ENCODE assay signal across 18 cellular contexts in genomic region chr6:44333942-44334341, GRCh38. TPM values are rescaled to one million over a fixed set of nuclear protein-coding genes. Genes with fewer than 3 reads are reported as not detected.
A peak's percentile ranks its signal among the peaks of the same experiment; 100 is the strongest.
DNase-seq lines count a peak whose midpoint lies in the region; ATAC-seq, FAIRE-seq and TF ChIP-seq lines count a peak whose summit lies in the region.
"Had no signal": no experiment of that assay in that cellular context is flagged by ENCODE, and none has a peak within 500 bp of the region (broad histone marks: within the 10 kb centered on the region; RNA-seq: fewer than 3 reads in every experiment).

No MANE protein-coding gene starts in this region.

- intact Hi-C loops in K562 (cut with micrococcal nuclease): loop anchor here (10.0 kb wide), 1 partner anchor 239 kb away; no protein-coding TSS in a partner anchor

- no peak overlapping the region for H3K27ac ChIP-seq in HEK293 (ENCODE audit: extremely low read depth, low read depth, low read length)
- no peak overlapping the region for H3K27ac ChIP-seq in K562 (ENCODE audit: extremely low read depth, low read depth, low read length)
- no peak overlapping the region for H3K27ac ChIP-seq in Peyer's patch

- no peak for TF ChIP-seq POLR2A in NB4 (IDR thresholded peaks at IDR 0.05; ENCODE audit: extremely low read depth, insufficient read length)
- TF ChIP-seq POLR2A in K562 (conservative IDR thresholded peaks at IDR 0.05): no peak
- no peak for TF ChIP-seq POLR2A in Peyer's patch (IDR thresholded peaks at IDR 0.05)

- peaks cover 8% of the 10 kb centered on the region for H3K4me1 Mint-ChIP-seq in neural crest cell

- H3K79me2 ChIP-seq in K562 (ENCODE audit: control insufficient read depth, insufficient read depth, low read length): no peaks in the 10 kb centered on the region

- H3K4me3 Mint-ChIP-seq in neural crest cell: no peak overlapping the region
- H3K4me3 Mint-ChIP-seq: CD8-positive, alpha-beta T cell had no signal

- no peaks in the 10 kb centered on the region for H4K20me1 ChIP-seq in K562 (replicated peaks; ENCODE audit: control insufficient read depth, insufficient read depth, low read length)

- peaks cover 41 to 44% of the 10 kb centered on the region in 2 experiments for H3K27me3 ChIP-seq in K562 (ENCODE audit: control insufficient read depth in 2 of 2, insufficient read depth in 2 of 2, low read length in 2 of 2)
- no peaks in the 10 kb centered on the region for H3K27me3 ChIP-seq in Peyer's patch

- no peaks in the 10 kb centered on the region for H3K36me3 Mint-ChIP-seq in neural crest cell (ENCODE audit: low read depth)
- H3K36me3 Mint-ChIP-seq: CD8-positive, alpha-beta T cell had no signal

- TF ChIP-seq EP300 in K562 (IDR thresholded peaks at IDR 0.05; ENCODE audit: low read length): no peak

- no peak for TF ChIP-seq CTCF in HEK293 (tag by site-specific recombination; IDR thresholded peaks at IDR 0.05)
- TF ChIP-seq CTCF in NB4 (IDR thresholded peaks at IDR 0.05; ENCODE audit: low read depth, low read length): no peak
- no peak for TF ChIP-seq CTCF in K562 (IDR thresholded peaks at IDR 0.05 in 2 of 3, conservative IDR thresholded peaks at IDR 0.05 in 1 of 3; ENCODE audit: insufficient read depth in 2 of 3, low read depth in 1 of 3, low read length in 3 of 3)
- TF ChIP-seq CTCF in neural crest cell (conservative IDR thresholded peaks at IDR 0.05): no peak
- TF ChIP-seq CTCF in Peyer's patch (IDR thresholded peaks at IDR 0.05): no peak

- FAIRE-seq in K562 (lab: Jason Lieb, UNC): no peak

- CTCF ChIA-PET in HEK293 (lab: Yijun Ruan, JAX): interaction anchor here (0.6 to 10.4 kb wide), 5 partner anchors 12 to 141 kb away, joined by 3 to 208 read pairs (median 9); partner anchors contain the start of genes AARS2, NFKBIE and TMEM151B
- CTCF ChIA-PET in K562 (lab: Yijun Ruan, JAX; ENCODE audit: low intra/inter-chr PET ratio): no interaction called here

- no TSS peak for BruUV-seq in K562 (replicated peaks; lab: Mats Ljungman, UMichigan)

- H3K4me1 ChIP-seq in HEK293 (ENCODE audit: control insufficient read depth, insufficient read depth, low read length) (no peaks in the 10 kb centered on the region), K562 (replicated peaks in 1 of 2; ENCODE audit: control insufficient read depth in 2 of 2, insufficient read depth in 2 of 2, low read length in 2 of 2) (peaks cover 0 to 2% of the 10 kb centered on the region in 2 experiments; a peak in 1 of 5 replicates), Peyer's patch (no peaks in the 10 kb centered on the region)

- POLR2A ChIA-PET in HEK293 (lab: Yijun Ruan, JAX) (interaction anchor here (2.0 kb wide), 1 partner anchor 87 kb away, joined by 5 read pairs; the partner anchor contains the start of gene HSP90AB1), K562 (lab: Yijun Ruan, JAX) (interaction anchor here (0.7 to 1.3 kb wide), 2 partner anchors 77 to 171 kb away, joined by 3 read pairs; no protein-coding TSS in a partner anchor)

- in situ Hi-C loops in K562 (cut with MboI): no loop called here

- no peaks in the 10 kb centered on the region for H3K9me1 ChIP-seq in K562 (ENCODE audit: control insufficient read depth, insufficient read depth, low read length)

- H3K9ac ChIP-seq in K562 (ENCODE audit: insufficient read depth in 1 of 2, low read depth in 2 of 2, low read length in 2 of 2): no peak overlapping the region

- H3K36me3 ChIP-seq in HEK293 (ENCODE audit: control insufficient read depth in 2 of 2, insufficient read depth in 1 of 2, low read length in 2 of 2) (no peaks in the 10 kb centered on the region), K562 (ENCODE audit: control insufficient read depth, insufficient read depth, low read length) (no peaks in the 10 kb centered on the region), Peyer's patch (no peaks in the 10 kb centered on the region)

- H3K27me3 Mint-ChIP-seq in neural crest cell (ENCODE audit: low read depth): peaks cover 5% of the 10 kb centered on the region

- 14% methylated on average over 5 of the region's 5 CpGs for WGBS in K562 (ENCODE audit: insufficient coverage, low coverage, missing lambda C conversion rate)

- no peak for TF ChIP-seq RAD21 in K562 (CRISPR knock-in tag; conservative IDR thresholded peaks at IDR 0.05 in 1 of 2, IDR thresholded peaks at IDR 0.05 in 1 of 2)

- DNase-seq in NB4 (ENCODE audit: low read depth) (peak; percentile 36), K562 (ENCODE audit: extremely low read depth in 1 of 4, low spot score in 3 of 4) (no peak), neural crest cell (ENCODE audit: low read depth, low spot score) (no peak), Peyer's patch (no peak)
- no peak for DNase-seq in activated naive CD4-positive, alpha-beta T cell treated with anti-CD3 and anti-CD28 coated beads, Interleukin-2, amount 50 U/mL, for 16 hours
- DNase-seq: ACHN; CD8-positive, alpha-beta T cell; GF-D8; MM.1S; NCI-H146; NCI-H226; NCI-H526; NK-92 treated with Interleukin-12 subunit alpha and Interleukin-12 subunit beta, amount 100 ng/mL, for 24 hours; SHP77 treated with DMSO at 0.1 percent for 48 hours; SW 1271 had no signal

- no peak for ATAC-seq in K562
- ATAC-seq in GM18907 (IDR thresholded peaks at IDR 0.05; ENCODE audit: unreplicated experiment): no peak
- ATAC-seq: CD8-positive, alpha-beta T cell; Panc1 had no signal

- no peak overlapping the region for H3K4me3 ChIP-seq in HEK293 (ENCODE audit: low read depth, low read length)
- H3K4me3 ChIP-seq in NB4 (ENCODE audit: low read depth, low read length): no peak overlapping the region
- H3K4me3 ChIP-seq in K562: no peak overlapping the region
- no peak overlapping the region for H3K4me3 ChIP-seq in Peyer's patch

- H3K9me3 Mint-ChIP-seq in neural crest cell: no peaks in the 10 kb centered on the region
- H3K9me3 Mint-ChIP-seq: CD8-positive, alpha-beta T cell had no signal

- H3K4me2 ChIP-seq in K562 (ENCODE audit: insufficient read depth, low read length): no peak overlapping the region

- H3K9me3 ChIP-seq in HEK293 (ENCODE audit: control insufficient read depth, insufficient read depth, low read depth, low read length) (no peaks in the 10 kb centered on the region), K562 (replicated peaks; ENCODE audit: control insufficient read depth, insufficient read depth, low read depth, low read length) (no peaks in the 10 kb centered on the region), Peyer's patch (no peaks in the 10 kb centered on the region)

- H2AFZ ChIP-seq in K562 (ENCODE audit: low read depth, low read length): no peak overlapping the region

- H3K27ac Mint-ChIP-seq in neural crest cell (ENCODE audit: unreplicated experiment): peak overlapping the region; percentile 86
- H3K27ac Mint-ChIP-seq: CD8-positive, alpha-beta T cell had no signal

RNA-seq across cellular contexts. Expression of gene SPATS1, which starts 8.5 kb away (rescaled TPM):
- total RNA-seq in K562 (2011; cell fraction: chromatin; rRNA removed; ENCODE audit: low replicate concordance): not detected in 2 replicates
- not detected in 2 replicates for total RNA-seq in K562 (2011; cell fraction: nucleolus; rRNA removed)
- total RNA-seq in K562 (2011; cell fraction: nucleoplasm; rRNA removed): not detected in 2 replicates
- total RNA-seq in K562 (2014; rRNA removed): not detected in 2 replicates
- total RNA-seq in K562 (2014; rRNA removed; fragmentation: Illumina TruSeq; extraction: Trizol): not detected in 2 replicates
- total RNA-seq in K562 (2015; rRNA removed; fragmentation: Illumina TruSeq; extraction: Trizol): not detected in 2 replicates
- total RNA-seq in K562 (2021): not detected in 2 replicates
- not detected in 2 replicates for polyA plus RNA-seq in K562 (2011; rRNA removed)
- not detected in 2 replicates for polyA plus RNA-seq in K562 (2011; cell fraction: cytosol; rRNA removed)
- polyA plus RNA-seq in K562 (2011; cell fraction: nucleus; rRNA removed): not detected in 2 replicates
- not detected in 2 replicates for polyA plus RNA-seq in K562 (2012)
- not detected in 2 replicates for polyA plus RNA-seq in K562 (2014; fragmentation: Illumina TruSeq; extraction: Trizol)
- polyA plus RNA-seq in K562 (2014; fragmentation: Nextera tagmentation; extraction: Ambion mirVana): not detected
- polyA plus RNA-seq in K562 (2014; rRNA removed): not detected in 2 replicates
- polyA minus RNA-seq in K562 (2011; rRNA and poly(A)+ RNA removed): not detected in 2 replicates
- not detected in 2 replicates for polyA minus RNA-seq in K562 (2011; cell fraction: cytosol; rRNA and poly(A)+ RNA removed)
- not detected in 2 replicates for polyA minus RNA-seq in K562 (2011; cell fraction: nucleus; rRNA and poly(A)+ RNA removed)
- not detected in 2 replicates for total RNA-seq in neural crest cell
- total RNA-seq in Peyer's patch: not detected
- total RNA-seq: CD8-positive, alpha-beta T cell had no signal

RNA-seq across cellular contexts. Expression of gene AARS2, which starts 20.8 kb away (rescaled TPM):
- 36.2 and 99.3 TPM in 2 replicates for total RNA-seq in K562 (2011; cell fraction: chromatin; rRNA removed; ENCODE audit: low replicate concordance)
- 53.7 and 56.5 TPM in 2 replicates for total RNA-seq in K562 (2011; cell fraction: nucleolus; rRNA removed)
- total RNA-seq in K562 (2011; cell fraction: nucleoplasm; rRNA removed): 43.9 and 45.0 TPM in 2 replicates
- total RNA-seq in K562 (2014; rRNA removed): 30.5 and 34.6 TPM in 2 replicates
- 9.3 and 12.9 TPM in 2 replicates for total RNA-seq in K562 (2014; rRNA removed; fragmentation: Illumina TruSeq; extraction: Trizol)
- total RNA-seq in K562 (2015; rRNA removed; fragmentation: Illumina TruSeq; extraction: Trizol): 23.6 and 24.6 TPM in 2 replicates
- total RNA-seq in K562 (2021): 31.8 and 34.0 TPM in 2 replicates
- polyA plus RNA-seq in K562 (2011; rRNA removed): 11.4 and 11.6 TPM in 2 replicates
- polyA plus RNA-seq in K562 (2011; cell fraction: cytosol; rRNA removed): 9.5 and 18.3 TPM in 2 replicates
- 24.7 and 40.8 TPM in 2 replicates for polyA plus RNA-seq in K562 (2011; cell fraction: nucleus; rRNA removed)
- polyA plus RNA-seq in K562 (2012): 16.8 and 19.6 TPM in 2 replicates
- 18.3 and 23.7 TPM in 2 replicates for polyA plus RNA-seq in K562 (2014; fragmentation: Illumina TruSeq; extraction: Trizol)
- 1 to 10 TPM in 1 of 2 experiments, under 1 TPM in 1; 0.97 to 1.0 TPM for polyA plus RNA-seq in K562 (2014; fragmentation: Nextera tagmentation; extraction: Ambion mirVana)
- 21.9 and 24.4 TPM in 2 replicates for polyA plus RNA-seq in K562 (2014; rRNA removed)
- 14.8 and 19.6 TPM in 2 replicates for polyA minus RNA-seq in K562 (2011; rRNA and poly(A)+ RNA removed)
- 13.1 and 15.3 TPM in 2 replicates for polyA minus RNA-seq in K562 (2011; cell fraction: cytosol; rRNA and poly(A)+ RNA removed)
- polyA minus RNA-seq in K562 (2011; cell fraction: nucleus; rRNA and poly(A)+ RNA removed): 33.1 and 37.5 TPM in 2 replicates
- 32.1 and 33.6 TPM in 2 replicates for total RNA-seq in neural crest cell
- 10 to 100 TPM; 31.5 to 54.7 (median 37.6) TPM for total RNA-seq in Peyer's patch

RNA-seq across cellular contexts. Expression of gene CDC5L, which starts 53.6 kb away (rescaled TPM):
- total RNA-seq in K562 (2011; cell fraction: chromatin; rRNA removed; ENCODE audit: low replicate concordance): 9.6 and 23.7 TPM in 2 replicates
- total RNA-seq in K562 (2011; cell fraction: nucleolus; rRNA removed): 7.2 and 7.6 TPM in 2 replicates
- 11.3 and 12.1 TPM in 2 replicates for total RNA-seq in K562 (2011; cell fraction: nucleoplasm; rRNA removed)
- total RNA-seq in K562 (2014; rRNA removed) (26.0 and 26.4 TPM in 2 replicates), K562 (2014; rRNA removed; fragmentation: Illumina TruSeq; extraction: Trizol) (42.6 and 51.3 TPM in 2 replicates), K562 (2015; rRNA removed; fragmentation: Illumina TruSeq; extraction: Trizol) (40.5 and 44.2 TPM in 2 replicates), K562 (2021) (28.6 and 29.9 TPM in 2 replicates), neural crest cell (36.2 and 39.0 TPM in 2 replicates), Peyer's patch (10 to 100 TPM in 3 of 4 donors, 1 to 10 TPM in 1; 9.9 to 23.1 (median 15.3) TPM)
- polyA plus RNA-seq in K562 (2011; rRNA removed) (21.3 and 31.3 TPM in 2 replicates), K562 (2014; fragmentation: Illumina TruSeq; extraction: Trizol) (29.4 and 33.9 TPM in 2 replicates), K562 (2014; fragmentation: Nextera tagmentation; extraction: Ambion mirVana) (10 to 100 TPM; 23.5 to 30.8 TPM), K562 (2014; rRNA removed) (20.4 and 22.3 TPM in 2 replicates)
- 7.9 and 9.8 TPM in 2 replicates for polyA plus RNA-seq in K562 (2011; cell fraction: cytosol; rRNA removed)
- polyA plus RNA-seq in K562 (2011; cell fraction: nucleus; rRNA removed): 6.9 and 8.7 TPM in 2 replicates
- 18.2 and 20.2 TPM in 2 replicates for polyA plus RNA-seq in K562 (2012)
- 41.8 and 42.8 TPM in 2 replicates for polyA minus RNA-seq in K562 (2011; rRNA and poly(A)+ RNA removed)
- 14.1 and 17.6 TPM in 2 replicates for polyA minus RNA-seq in K562 (2011; cell fraction: cytosol; rRNA and poly(A)+ RNA removed)
- polyA minus RNA-seq in K562 (2011; cell fraction: nucleus; rRNA and poly(A)+ RNA removed): 11.4 and 22.5 TPM in 2 replicates
